In genomic region chr6:20575691-20576451, GRCh38 we compare ENCODE assay signal across 22 cellular contexts. TPM values are rescaled to one million over a fixed set of nuclear protein-coding genes. Genes with fewer than 3 reads are reported as not detected.
DNase-seq lines count a peak whose midpoint lies in the region; TF ChIP-seq lines count a peak whose summit lies in the region.
"Had no signal": no experiment of that assay in that cellular context is flagged by ENCODE, and none has a peak within 500 bp of the region (broad histone marks: within the 10 kb centered on the region; RNA-seq: fewer than 3 reads in every experiment).

No MANE protein-coding gene starts in this region.

- H3K4me2 ChIP-seq in smooth muscle cell, result peak overlapping the region; percentile 20
- no peak overlapping the region for H3K4me2 ChIP-seq in SK-N-SH

- no peak for TF ChIP-seq EP300 in SK-N-SH (IDR thresholded peaks at IDR 0.05; ENCODE audit: borderline replicate concordance in 1 of 2, low read depth in 1 of 2, low read length in 1 of 2)

- H3K4me3 Mint-ChIP-seq in glutamatergic neuron (ENCODE audit: unreplicated experiment), result peak overlapping the region; percentile 2
- H3K4me3 Mint-ChIP-seq: activated naive CD4-positive, alpha-beta T cell treated with anti-CD3 and anti-CD28 coated beads, Interleukin-2, amount 50 U/mL, for 24 hours; activated T-helper 1 cell treated with anti-CD3 and anti-CD28 coated beads, Interleukin-12 subunit alpha, Interleukin-12 subunit beta, Interleukin-2, Interleukin-4 antibody, amounts not matched to agents 30 ng/mL and 10 ng/mL and 1 ng/mL, durations not matched to agents 14 hours and 24 hours and 36 hours; B cell; H9 had no signal

- H4K20me1 ChIP-seq in smooth muscle cell (ENCODE audit: low read depth) (no peaks in the 10 kb centered on the region), SK-N-SH (ENCODE audit: insufficient read depth) (no peaks in the 10 kb centered on the region)

- no peaks in the 10 kb centered on the region for H3K36me3 ChIP-seq in smooth muscle cell (ENCODE audit: low read depth)
- H3K36me3 ChIP-seq in SK-N-SH (replicated peaks in 1 of 2; ENCODE audit: control insufficient read depth in 1 of 2, insufficient read depth in 2 of 2, low read length in 1 of 2), result no peaks in the 10 kb centered on the region

- no peak for TF ChIP-seq RAD21 in SK-N-SH (IDR thresholded peaks at IDR 0.05; ENCODE audit: low read length)

- H3K4me1 ChIP-seq in smooth muscle cell (ENCODE audit: low read depth) (no peaks in the 10 kb centered on the region), SK-N-SH (ENCODE audit: control insufficient read depth in 1 of 2, insufficient read depth in 2 of 2, low read depth in 1 of 2, low read length in 1 of 2) (peaks cover 12 to 43% of the 10 kb centered on the region in 2 experiments; a peak in 3 of 4 replicates)

- H3K27ac Mint-ChIP-seq in glutamatergic neuron (ENCODE audit: unreplicated experiment), result peak overlapping the region; percentile 69
- H3K27ac Mint-ChIP-seq: activated naive CD4-positive, alpha-beta T cell treated with anti-CD3 and anti-CD28 coated beads, Interleukin-2, amount 50 U/mL, for 24 hours; activated T-helper 1 cell treated with anti-CD3 and anti-CD28 coated beads, Interleukin-12 subunit alpha, Interleukin-12 subunit beta, Interleukin-2, Interleukin-4 antibody, amounts not matched to agents 30 ng/mL and 10 ng/mL and 1 ng/mL, durations not matched to agents 14 hours and 24 hours and 36 hours; B cell; H9 had no signal

- H3K9me2 ChIP-seq in SK-N-SH, result no peaks in the 10 kb centered on the region

- H3F3A ChIP-seq in smooth muscle cell (ENCODE audit: low read depth), result peaks cover 3% of the 10 kb centered on the region
- no peaks in the 10 kb centered on the region for H3F3A ChIP-seq in SK-N-SH (replicated peaks; ENCODE audit: insufficient read depth)

- H3K9me3 ChIP-seq in smooth muscle cell (replicated peaks; ENCODE audit: low read depth), result no peaks in the 10 kb centered on the region
- H3K9me3 ChIP-seq in SK-N-SH, result no peaks in the 10 kb centered on the region
- H3K9me3 ChIP-seq: Caco-2, neutrophil had no signal

- TF ChIP-seq CTCF in glutamatergic neuron (IDR thresholded peaks at IDR 0.05; ENCODE audit: partially characterized antibody, unreplicated experiment) (no peak), smooth muscle cell (IDR thresholded peaks at IDR 0.05; ENCODE audit: borderline replicate concordance, insufficient read depth, poor library complexity, severe bottlenecking) (no peak), SK-N-SH (IDR thresholded peaks at IDR 0.05) (no peak)

- no peaks in the 10 kb centered on the region for H3K36me3 Mint-ChIP-seq in glutamatergic neuron (ENCODE audit: unreplicated experiment)

- POLR2A ChIA-PET in SK-N-SH (lab: Yijun Ruan, JAX), result interaction anchor here (0.9 to 3.3 kb wide), 2 partner anchors 1013 to 1018 kb away, joined by 3 to 16 read pairs; partner anchors contain the start of gene SOX4

- no peak overlapping the region for H3K9ac ChIP-seq in smooth muscle cell (ENCODE audit: low read depth)
- H3K9ac ChIP-seq in SK-N-SH, result no peak overlapping the region

- H3K27ac ChIP-seq in smooth muscle cell (ENCODE audit: low read depth), result no peak overlapping the region
- peak overlapping the region in 1 of 2 experiments; percentile 99; a peak in 2 of 4 replicates for H3K27ac ChIP-seq in SK-N-SH (ENCODE audit: low read depth in 2 of 2, low read length in 1 of 2)
- H3K27ac ChIP-seq: neutrophil had no signal

- WGBS in smooth muscle cell (ENCODE audit: low lambda C conversion rate), result 90% methylated on average over 4 of the region's 4 CpGs
- 79% methylated on average over 4 of the region's 4 CpGs for WGBS in SK-N-SH (ENCODE audit: low lambda C conversion rate)

- H2AFZ ChIP-seq in smooth muscle cell (ENCODE audit: low read depth) (no peak overlapping the region), SK-N-SH (ENCODE audit: low read depth) (no peak overlapping the region)

- H3K27me3 Mint-ChIP-seq in glutamatergic neuron (ENCODE audit: unreplicated experiment), result peaks cover 2% of the 10 kb centered on the region
- H3K27me3 Mint-ChIP-seq: activated naive CD4-positive, alpha-beta T cell treated with anti-CD3 and anti-CD28 coated beads, Interleukin-2, amount 50 U/mL, for 24 hours; B cell had no signal

- peaks cover 50% of the 10 kb centered on the region for H3K4me1 Mint-ChIP-seq in glutamatergic neuron (ENCODE audit: low read depth, unreplicated experiment)
- H3K4me1 Mint-ChIP-seq: B cell had no signal

- H3K79me2 ChIP-seq in smooth muscle cell (ENCODE audit: low read depth) (peaks cover 4% of the 10 kb centered on the region), SK-N-SH (ENCODE audit: insufficient read depth) (no peaks in the 10 kb centered on the region)

- H3K4me3 ChIP-seq in smooth muscle cell, result no peak overlapping the region
- H3K4me3 ChIP-seq in SK-N-SH (ENCODE audit: low read depth in 2 of 2, low read length in 1 of 2), result no peak overlapping the region

- no peaks in the 10 kb centered on the region for H3K27me3 ChIP-seq in smooth muscle cell (ENCODE audit: low read depth)
- no peaks in the 10 kb centered on the region for H3K27me3 ChIP-seq in SK-N-SH (ENCODE audit: insufficient read depth)
- H3K27me3 ChIP-seq: neutrophil had no signal

- CTCF ChIA-PET in SK-N-SH (lab: Yijun Ruan, JAX), result interaction anchor here (1.1 to 1.3 kb wide), 2 partner anchors 11 to 1013 kb away, joined by 3 to 7 read pairs; no protein-coding TSS in a partner anchor

- peak; percentile 49 for DNase-seq in NCI-H1092 treated with DMSO at 0.1 percent for 48 hours (lab: John Stamatoyannopoulos, UW)
- DNase-seq in NCI-H1092 (lab: John Stamatoyannopoulos, UW), result no peak
- DNase-seq in NCI-H82 treated with DMSO at 0.1 percent for 48 hours (lab: John Stamatoyannopoulos, UW; ENCODE audit: unreplicated experiment), result peak; percentile 46
- no peak for DNase-seq in glutamatergic neuron
- DNase-seq in smooth muscle cell (lab: John Stamatoyannopoulos, UW; ENCODE audit: unreplicated experiment), result no peak
- no peak for DNase-seq in SK-N-SH
- DNase-seq in NCI-H446 (lab: John Stamatoyannopoulos, UW), result no peak
- no peak for DNase-seq in HT-29 (ENCODE audit: low spot score)
- DNase-seq: activated CD4-positive, CD25-positive, alpha-beta regulatory T cell treated with anti-CD3 and anti-CD28 coated beads, Interleukin-2, amount 50 U/mL, for 72 hours; aorta; cerebellar nuclear complex; effector CD8-positive, alpha-beta T cell; H9; left ventricle myocardium superior; NCI-H1436 treated with DMSO at 0.1 percent for 48 hours; stimulated activated CD8-positive, alpha-beta memory T cell treated with anti-CD3 and anti-CD28 coated beads, Interleukin-4, amount 100 ng/mL, for 48 hours; substantia nigra had no signal

- H3K9me3 Mint-ChIP-seq in glutamatergic neuron (ENCODE audit: unreplicated experiment), result no peaks in the 10 kb centered on the region
- H3K9me3 Mint-ChIP-seq: activated naive CD4-positive, alpha-beta T cell treated with anti-CD3 and anti-CD28 coated beads, Interleukin-2, amount 50 U/mL, for 24 hours; activated T-helper 1 cell treated with anti-CD3 and anti-CD28 coated beads, Interleukin-12 subunit alpha, Interleukin-12 subunit beta, Interleukin-2, Interleukin-4 antibody, amounts not matched to agents 30 ng/mL and 10 ng/mL and 1 ng/mL, durations not matched to agents 14 hours and 24 hours and 36 hours; H9 had no signal

TF ChIP-seq in SK-N-SH, 30 proteins besides CTCF, POLR2A, EP300 and RAD21:
- no peak for TF ChIP-seq USF1 (IDR thresholded peaks at IDR 0.05; ENCODE audit: borderline replicate concordance, low read depth)
- no peak for TF ChIP-seq MAX (IDR thresholded peaks at IDR 0.05; ENCODE audit: low read depth)
- no peak for TF ChIP-seq GABPA (IDR thresholded peaks at IDR 0.05; ENCODE audit: low read depth)
- no peak for TF ChIP-seq RFX5 (IDR thresholded peaks at IDR 0.05; ENCODE audit: low read length)
- TF ChIP-seq PBX3 (IDR thresholded peaks at IDR 0.05), result no peak
- no peak for TF ChIP-seq TCF12 (IDR thresholded peaks at IDR 0.05)

RNA-seq across cellular contexts. Expression of gene CDKAL1, which starts 41.6 kb away (rescaled TPM):
- total RNA-seq in glutamatergic neuron (ENCODE audit: unreplicated experiment), result 24.8 TPM
- total RNA-seq in smooth muscle cell, result 14.5 and 16.5 TPM in 2 replicates
- 13.0 and 16.6 TPM in 2 replicates for polyA plus RNA-seq in smooth muscle cell
- 2.6 and 3.8 TPM in 2 replicates for polyA plus RNA-seq in SK-N-SH (2012; rRNA removed)
- 3.6 and 3.9 TPM in 2 replicates for polyA plus RNA-seq in SK-N-SH (2012; cell fraction: cytosol; rRNA removed)
- 1.5 and 3.1 TPM in 2 replicates for polyA plus RNA-seq in SK-N-SH (2012; cell fraction: nucleus; rRNA removed)
- 9.5 and 9.8 TPM in 2 replicates for total RNA-seq in HT-29 (2014; rRNA removed; shearing (Covaris generic))

Comparison
In these comparisons a context has a peak if more than half of its experiments do, and no peak if none do; other contexts are left out.
1. DNase-seq: peak in NCI-H1092 treated with DMSO at 0.1 percent for 48 hours (single experiment) and NCI-H82 treated with DMSO at 0.1 percent for 48 hours (single experiment); none in NCI-H1092 (single experiment), glutamatergic neuron (single experiment), smooth muscle cell (single experiment), SK-N-SH (single experiment), NCI-H446 (0 of 2) and HT-29 (single experiment).